19 cellular contexts compared by ENCODE assay signal in the genomic region with DNA sequence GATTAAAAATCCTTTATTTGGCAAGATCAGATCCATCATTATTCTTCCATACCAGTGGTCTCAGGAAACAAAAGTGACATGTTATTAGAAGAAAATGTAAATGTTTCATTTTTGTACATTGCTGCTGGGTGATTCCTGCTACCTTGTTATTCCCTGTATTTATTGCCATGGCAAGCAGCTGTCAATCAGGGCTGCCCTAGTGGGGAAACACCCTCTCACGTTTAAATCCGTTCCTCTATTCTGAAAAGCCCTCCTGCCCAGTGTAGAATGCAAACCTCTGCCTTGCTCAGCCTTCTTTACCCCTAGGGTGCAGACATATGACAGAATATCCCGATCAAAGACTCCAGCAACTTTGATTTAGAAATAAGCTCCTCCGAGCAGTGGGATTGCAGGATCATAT.
"Had no signal": no experiment of that assay in that cellular context is flagged by ENCODE, and none has a peak within 500 bp of the region (broad histone marks: within the 10 kb centered on the region; RNA-seq: fewer than 3 reads in every experiment).

No MANE protein-coding gene starts in this region.

- DNase-seq: colonic mucosa; dermis blood vessel endothelial cell; foreskin melanocyte; hippocampal formation; left colon; mesendoderm; mucosa of descending colon; naive thymus-derived CD8-positive, alpha-beta T cell; nucleus accumbens; pancreas; right lobe of liver; stimulated activated CD4-positive, alpha-beta T cell treated with anti-CD3 and anti-CD28 coated beads, Interleukin-2, amount 100 ng/mL, for 24 hours; stimulated activated CD4-positive, alpha-beta T cell treated with anti-CD3 and anti-CD28 coated beads, Interleukin-4, amount 100 ng/mL, for 4 hours; stimulated activated naive B cell treated with anti-CD40 and anti-IgM and Interleukin-4, amounts not matched to agents 10 μg/mL and 1 μg/mL and 100 μg/mL, for 72 hours; stimulated activated naive CD8-positive, alpha-beta T cell treated with anti-CD3 and anti-CD28 coated beads, Interleukin-15, amount 100 ng/mL, for 72 hours; testis; transverse colon had no signal

- ATAC-seq: left colon; mucosa of descending colon; naive thymus-derived CD8-positive, alpha-beta T cell; pancreas; right lobe of liver; stimulated activated naive B cell treated with anti-CD40 and anti-IgM and Interleukin-4, amounts not matched to agents 10 μg/mL and 1 μg/mL and 100 μg/mL, for 72 hours; stimulated activated naive CD8-positive, alpha-beta T cell treated with anti-CD3 and anti-CD28 coated beads, Interleukin-15, amount 100 ng/mL, for 72 hours had no signal

- H3K4me3 ChIP-seq: colonic mucosa, mucosa of descending colon, pancreas, right lobe of liver, skin epidermis, testis, transverse colon had no signal

- H3K9me3 Mint-ChIP-seq: naive thymus-derived CD8-positive, alpha-beta T cell; stimulated activated naive CD8-positive, alpha-beta T cell treated with anti-CD3 and anti-CD28 coated beads, Interleukin-15, amount 100 ng/mL, for 72 hours had no signal

- H3K4me3 Mint-ChIP-seq: naive thymus-derived CD8-positive, alpha-beta T cell; stimulated activated naive B cell treated with anti-CD40 and anti-IgM and Interleukin-4, amounts not matched to agents 10 μg/mL and 1 μg/mL and 100 μg/mL, for 72 hours; stimulated activated naive CD8-positive, alpha-beta T cell treated with anti-CD3 and anti-CD28 coated beads, Interleukin-15, amount 100 ng/mL, for 72 hours had no signal

- H3K36me3 Mint-ChIP-seq: naive thymus-derived CD8-positive, alpha-beta T cell; stimulated activated naive B cell treated with anti-CD40 and anti-IgM and Interleukin-4, amounts not matched to agents 10 μg/mL and 1 μg/mL and 100 μg/mL, for 72 hours had no signal

- H3K4me1 ChIP-seq: colonic mucosa, pancreas, right lobe of liver, testis, transverse colon had no signal

- H3K9me3 ChIP-seq: colonic mucosa, mucosa of descending colon, pancreas, right lobe of liver, testis, transverse colon had no signal

- H3K27ac ChIP-seq: colonic mucosa, pancreas, right lobe of liver, skin epidermis, testis, transverse colon had no signal

- H3K4me1 Mint-ChIP-seq: stimulated activated naive B cell treated with anti-CD40 and anti-IgM and Interleukin-4, amounts not matched to agents 10 μg/mL and 1 μg/mL and 100 μg/mL, for 72 hours had no signal

- H3K36me3 ChIP-seq: colonic mucosa, pancreas, right lobe of liver, transverse colon had no signal

- H3K27me3 ChIP-seq: pancreas, testis had no signal

- H3K27ac Mint-ChIP-seq: naive thymus-derived CD8-positive, alpha-beta T cell; progenitor cell of endocrine pancreas; stimulated activated naive B cell treated with anti-CD40 and anti-IgM and Interleukin-4, amounts not matched to agents 10 μg/mL and 1 μg/mL and 100 μg/mL, for 72 hours; stimulated activated naive CD8-positive, alpha-beta T cell treated with anti-CD3 and anti-CD28 coated beads, Interleukin-15, amount 100 ng/mL, for 72 hours had no signal
